Comparison of ENCODE assay signal across 9 cellular contexts in the genomic region with DNA sequence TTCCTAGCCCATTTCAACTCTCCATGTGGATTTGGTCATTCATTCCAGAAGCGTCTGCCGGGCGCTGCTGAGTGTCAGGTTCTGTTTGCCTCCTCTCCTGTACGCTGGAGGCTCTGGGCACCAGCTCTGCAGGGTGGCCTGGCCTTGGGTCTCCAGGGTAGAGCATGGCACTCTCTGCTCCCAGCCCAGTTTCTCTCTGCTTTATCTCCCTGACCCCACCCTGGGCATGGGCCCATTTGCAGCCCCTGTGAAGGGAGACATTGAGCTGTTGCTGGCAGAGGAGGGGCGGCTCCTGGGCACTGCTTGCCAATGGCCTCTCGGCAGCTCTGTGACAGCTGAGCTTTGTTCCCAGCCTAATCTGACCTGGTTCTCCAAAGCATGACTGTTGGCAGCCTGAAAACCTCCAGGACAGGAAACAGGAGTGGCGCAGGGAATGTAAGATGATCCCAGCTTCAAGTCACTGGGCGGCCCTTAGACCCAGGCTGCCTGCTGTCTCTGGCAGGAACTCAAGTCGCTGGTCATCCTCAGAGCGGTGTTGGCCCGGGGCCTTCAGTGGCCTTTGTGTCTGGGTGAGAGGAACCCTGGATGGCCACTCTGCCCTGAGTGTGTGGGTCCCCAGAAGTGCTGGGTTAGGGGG.
DNase-seq lines count a peak whose midpoint lies in the region; ATAC-seq and TF ChIP-seq lines count a peak whose summit lies in the region.
"Had no signal": no experiment of that assay in that cellular context is flagged by ENCODE, and none has a peak within 500 bp of the region (broad histone marks: within the 10 kb centered on the region; RNA-seq: fewer than 3 reads in every experiment).

No MANE protein-coding gene starts in this region.

- no peak overlapping the region for H2AFZ ChIP-seq in GM23338

- peaks cover 36% of the 10 kb centered on the region for H3K4me1 Mint-ChIP-seq in GM23338
- peaks cover 3% of the 10 kb centered on the region for H3K4me1 Mint-ChIP-seq in activated naive CD8-positive, alpha-beta T cell treated with anti-CD3 and anti-CD28 coated beads for 36 hours

- H3K4me2 ChIP-seq in GM23338 = peak overlapping the region; percentile 53; the same call in 1 of the 2 replicates

- peaks cover 6% of the 10 kb centered on the region; the same call in 1 of the 3 replicates for H3K36me3 Mint-ChIP-seq in GM23338 (ENCODE audit: low read depth)
- H3K36me3 Mint-ChIP-seq in activated naive CD8-positive, alpha-beta T cell treated with anti-CD3 and anti-CD28 coated beads for 36 hours = no peaks in the 10 kb centered on the region

- DNase-seq in GM23338 (ENCODE audit: low spot score) (peak; percentile 49), SJCRH30 (peak; percentile 90 to 96), Right ventricle myocardium superior (peak; percentile 74), gastrocnemius medialis (peak; percentile 91 to 96), NCI-H748 treated with DMSO at 0.1 percent for 48 hours (lab: John Stamatoyannopoulos, UW) (no peak), T-helper 9 cell (no peak)
- no peak for DNase-seq in activated naive CD8-positive, alpha-beta T cell treated with anti-CD3 and anti-CD28 coated beads for 36 hours
- no peak for DNase-seq in activated effector memory CD4-positive, alpha-beta T cell treated with Interleukin-2 at 50 U/mL for 16 hours

- no peak overlapping the region for H3K4me3 Mint-ChIP-seq in GM23338
- no peak overlapping the region for H3K4me3 Mint-ChIP-seq in activated naive CD8-positive, alpha-beta T cell treated with anti-CD3 and anti-CD28 coated beads for 36 hours

- H3F3A ChIP-seq in GM23338 (replicated peaks; ENCODE audit: low read depth) = no peaks in the 10 kb centered on the region

- H3K9me2 ChIP-seq in GM23338 (ENCODE audit: insufficient read depth) = no peaks in the 10 kb centered on the region

- H3K36me3 ChIP-seq in GM23338 (ENCODE audit: insufficient read depth) (no peaks in the 10 kb centered on the region), SJCRH30 (no peaks in the 10 kb centered on the region), gastrocnemius medialis (no peaks in the 10 kb centered on the region)

- peak overlapping the region; percentile 63; the same call in 1 of the 2 replicates for H3K27ac ChIP-seq in GM23338 (ENCODE audit: low read depth)
- peak overlapping the region; percentile 66 for H3K27ac ChIP-seq in SJCRH30
- peak overlapping the region; percentile 95 to 96 (median 95) for H3K27ac ChIP-seq in gastrocnemius medialis
- H3K27ac ChIP-seq: HL-60 had no signal

- TF ChIP-seq POLR2A in gastrocnemius medialis (IDR thresholded peaks at IDR 0.05) = peak; percentile 78 to 80

- H3K4me3 ChIP-seq in GM23338 (no peak overlapping the region), SJCRH30 (peak overlapping the region; percentile 13), gastrocnemius medialis (peak overlapping the region; percentile 29 to 53 (median 47))

- 0 out of 2 replicates have a peak, but pooled peaks cover under 1% of the 10 kb centered on the region for H3K27me3 ChIP-seq in GM23338 (ENCODE audit: insufficient read depth)
- H3K27me3 ChIP-seq in SJCRH30 = no peaks in the 10 kb centered on the region
- no peaks in the 10 kb centered on the region for H3K27me3 ChIP-seq in gastrocnemius medialis

- H3K27ac Mint-ChIP-seq in GM23338 = peak overlapping the region; percentile 74
- no peak overlapping the region for H3K27ac Mint-ChIP-seq in activated naive CD8-positive, alpha-beta T cell treated with anti-CD3 and anti-CD28 coated beads for 36 hours

- H3K4me1 ChIP-seq in GM23338 (ENCODE audit: insufficient read depth) (peaks cover 25% of the 10 kb centered on the region), SJCRH30 (peaks cover 45% of the 10 kb centered on the region), gastrocnemius medialis (peaks cover 45 to 47% of the 10 kb centered on the region in 2 donors)

- peaks cover 9% of the 10 kb centered on the region for H3K27me3 Mint-ChIP-seq in GM23338 (ENCODE audit: insufficient read depth, low read depth, poor library complexity)
- H3K27me3 Mint-ChIP-seq in activated naive CD8-positive, alpha-beta T cell treated with anti-CD3 and anti-CD28 coated beads for 36 hours = peaks cover 8% of the 10 kb centered on the region

- no peaks in the 10 kb centered on the region; the same call in 2 of the 3 replicates for H3K9me3 Mint-ChIP-seq in GM23338
- no peaks in the 10 kb centered on the region for H3K9me3 Mint-ChIP-seq in activated naive CD8-positive, alpha-beta T cell treated with anti-CD3 and anti-CD28 coated beads for 36 hours

- no peaks in the 10 kb centered on the region for H3K9me3 ChIP-seq in SJCRH30 (replicated peaks)
- H3K9me3 ChIP-seq in gastrocnemius medialis = no peaks in the 10 kb centered on the region

- intact Hi-C loops in Right ventricle myocardium superior (cut with DNase I) = no loop called here
- intact Hi-C loops in gastrocnemius medialis (cut with DNase I; ENCODE audit: low total_unique reads) = loop anchor here (1.0 to 5.0 kb wide), 2 partner anchors 32 to 135 kb away; a partner anchor contains a TSS

- H3K79me2 ChIP-seq in GM23338 (replicated peaks; ENCODE audit: insufficient read depth) = peaks cover 51% of the 10 kb centered on the region

- in situ Hi-C loops in gastrocnemius medialis (cut with MboI; ENCODE audit: low sequenced_read_pairs in 4 of 4) = no loop called here

- no peaks in the 10 kb centered on the region; the same call in none of the 2 replicates for H4K20me1 ChIP-seq in GM23338 (replicated peaks; ENCODE audit: insufficient read depth)

- ATAC-seq in GM23338 = peak; percentile 46
- peak; percentile 87 for ATAC-seq in Right ventricle myocardium superior (ENCODE audit: poor library complexity)
- ATAC-seq in gastrocnemius medialis = peak; percentile 78 to 88

- TF ChIP-seq CTCF in GM23338 (conservative IDR thresholded peaks at IDR 0.05; ENCODE audit: low read depth in 2 of 2) = no peak
- no peak for TF ChIP-seq CTCF in gastrocnemius medialis (IDR thresholded peaks at IDR 0.05 in 4 of 5, conservative IDR thresholded peaks at IDR 0.05 in 1 of 5)

TF ChIP-seq in GM23338, 12 proteins besides CTCF, POLR2A, EP300 and RAD21:
- TF ChIP-seq, protein P1, sequence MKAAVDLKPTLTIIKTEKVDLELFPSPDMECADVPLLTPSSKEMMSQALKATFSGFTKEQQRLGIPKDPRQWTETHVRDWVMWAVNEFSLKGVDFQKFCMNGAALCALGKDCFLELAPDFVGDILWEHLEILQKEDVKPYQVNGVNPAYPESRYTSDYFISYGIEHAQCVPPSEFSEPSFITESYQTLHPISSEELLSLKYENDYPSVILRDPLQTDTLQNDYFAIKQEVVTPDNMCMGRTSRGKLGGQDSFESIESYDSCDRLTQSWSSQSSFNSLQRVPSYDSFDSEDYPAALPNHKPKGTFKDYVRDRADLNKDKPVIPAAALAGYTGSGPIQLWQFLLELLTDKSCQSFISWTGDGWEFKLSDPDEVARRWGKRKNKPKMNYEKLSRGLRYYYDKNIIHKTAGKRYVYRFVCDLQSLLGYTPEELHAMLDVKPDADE (IDR thresholded peaks at IDR 0.05) = no peak
- TF ChIP-seq, protein P2, sequence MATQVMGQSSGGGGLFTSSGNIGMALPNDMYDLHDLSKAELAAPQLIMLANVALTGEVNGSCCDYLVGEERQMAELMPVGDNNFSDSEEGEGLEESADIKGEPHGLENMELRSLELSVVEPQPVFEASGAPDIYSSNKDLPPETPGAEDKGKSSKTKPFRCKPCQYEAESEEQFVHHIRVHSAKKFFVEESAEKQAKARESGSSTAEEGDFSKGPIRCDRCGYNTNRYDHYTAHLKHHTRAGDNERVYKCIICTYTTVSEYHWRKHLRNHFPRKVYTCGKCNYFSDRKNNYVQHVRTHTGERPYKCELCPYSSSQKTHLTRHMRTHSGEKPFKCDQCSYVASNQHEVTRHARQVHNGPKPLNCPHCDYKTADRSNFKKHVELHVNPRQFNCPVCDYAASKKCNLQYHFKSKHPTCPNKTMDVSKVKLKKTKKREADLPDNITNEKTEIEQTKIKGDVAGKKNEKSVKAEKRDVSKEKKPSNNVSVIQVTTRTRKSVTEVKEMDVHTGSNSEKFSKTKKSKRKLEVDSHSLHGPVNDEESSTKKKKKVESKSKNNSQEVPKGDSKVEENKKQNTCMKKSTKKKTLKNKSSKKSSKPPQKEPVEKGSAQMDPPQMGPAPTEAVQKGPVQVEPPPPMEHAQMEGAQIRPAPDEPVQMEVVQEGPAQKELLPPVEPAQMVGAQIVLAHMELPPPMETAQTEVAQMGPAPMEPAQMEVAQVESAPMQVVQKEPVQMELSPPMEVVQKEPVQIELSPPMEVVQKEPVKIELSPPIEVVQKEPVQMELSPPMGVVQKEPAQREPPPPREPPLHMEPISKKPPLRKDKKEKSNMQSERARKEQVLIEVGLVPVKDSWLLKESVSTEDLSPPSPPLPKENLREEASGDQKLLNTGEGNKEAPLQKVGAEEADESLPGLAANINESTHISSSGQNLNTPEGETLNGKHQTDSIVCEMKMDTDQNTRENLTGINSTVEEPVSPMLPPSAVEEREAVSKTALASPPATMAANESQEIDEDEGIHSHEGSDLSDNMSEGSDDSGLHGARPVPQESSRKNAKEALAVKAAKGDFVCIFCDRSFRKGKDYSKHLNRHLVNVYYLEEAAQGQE (IDR thresholded peaks at IDR 0.05; ENCODE audit: unreplicated experiment) = no peak
- no peak for TF ChIP-seq EZH2 (IDR thresholded peaks at IDR 0.05; ENCODE audit: low read depth, unreplicated experiment)
- no peak for TF ChIP-seq ZNF331 (CRISPR knock-in tag; IDR thresholded peaks at IDR 0.05; ENCODE audit: low read depth)
- TF ChIP-seq STAT1 (IDR thresholded peaks at IDR 0.05; ENCODE audit: unreplicated experiment) = no peak
- no peak for TF ChIP-seq EZH2phosphoT487 (IDR thresholded peaks at IDR 0.05; ENCODE audit: unreplicated experiment)
- no peak for TF ChIP-seq JUNB (IDR thresholded peaks at IDR 0.05; ENCODE audit: unreplicated experiment)

Comparison
In these comparisons a context has a peak if more than half of its experiments do, and no peak if none do; other contexts are left out.
1. DNase-seq: peak in GM23338 (single experiment), SJCRH30 (2 of 2), Right ventricle myocardium superior (single experiment) and gastrocnemius medialis (2 of 2); none in NCI-H748 treated with DMSO at 0.1 percent for 48 hours (single experiment), activated naive CD8-positive, alpha-beta T cell treated with anti-CD3 and anti-CD28 coated beads for 36 hours (single experiment), T-helper 9 cell (single experiment) and activated effector memory CD4-positive, alpha-beta T cell treated with Interleukin-2 at 50 U/mL for 16 hours (single experiment).
2. Peak in every context shown above with its lines, with median percentiles within 50 percentile points of each other: ATAC-seq and H3K27ac ChIP-seq.